8 cellular contexts compared by ENCODE assay signal in the genomic region with DNA sequence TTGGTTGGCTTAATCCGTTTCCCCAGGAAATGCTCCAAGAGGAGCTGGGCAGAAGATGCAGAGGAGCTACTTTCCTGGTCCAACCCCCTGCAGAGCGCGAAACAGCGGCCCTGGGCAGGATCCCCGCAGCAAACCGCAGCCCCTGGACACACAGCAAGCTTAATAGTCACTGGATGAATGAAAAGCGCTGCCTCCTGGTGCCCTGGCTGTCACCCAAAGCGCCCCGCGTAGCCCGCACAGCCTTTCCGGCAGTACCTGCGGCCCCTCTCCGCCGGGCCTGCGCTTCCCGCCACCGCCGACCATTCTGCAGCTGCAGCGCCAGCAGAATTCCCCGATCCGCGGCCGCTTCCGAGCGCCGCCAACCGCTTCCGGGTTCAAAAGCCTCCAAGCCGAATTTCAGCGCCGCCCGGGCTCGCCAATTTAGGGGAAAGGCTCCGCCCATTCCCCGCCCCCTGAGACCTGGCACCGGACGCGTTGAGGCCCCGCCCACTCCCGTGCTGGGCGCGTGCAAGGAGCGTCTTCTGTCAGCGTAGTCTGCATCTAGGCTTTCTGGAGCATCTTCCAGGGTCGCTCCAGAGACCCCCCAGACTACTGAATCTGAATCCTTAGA.
DNase-seq lines count a peak whose midpoint lies in the region; ATAC-seq and TF ChIP-seq lines count a peak whose summit lies in the region.

A gene (minus strand): TSS at position 370 of the 610 bp plus-strand sequence. CDS start 67 bp downstream, at position 303.

- peak; percentile 95 for ATAC-seq in GM19023 (IDR thresholded peaks at IDR 0.05; ENCODE audit: unreplicated experiment)
- ATAC-seq in HG03280 (IDR thresholded peaks at IDR 0.05; ENCODE audit: unreplicated experiment): peak; percentile 97
- peak; percentile 95 to 96 for ATAC-seq in activated CD4-positive, CD25-positive, alpha-beta regulatory T cell treated with anti-CD3 and anti-CD28 coated beads, Interleukin-2, amount 50 U/mL, for 24 hours

- DNase-seq in AG09309 (ENCODE audit: low read depth) (peak; percentile 25), NCI-H345 treated with DMSO at 0.1 percent for 48 hours (lab: John Stamatoyannopoulos, UW; ENCODE audit: unreplicated experiment) (peak; percentile 76), cerebellar cortex (ENCODE audit: low spot score) (peak; percentile 91), iris pigment epithelial cell (ENCODE audit: low read depth) (peak; percentile 79)
- peak; percentile 89 to 94 (median 94) for DNase-seq in stimulated activated CD4-positive, alpha-beta T cell treated with anti-CD3 and anti-CD28 coated beads, Interleukin-12 subunit alpha, Interleukin-12 subunit beta, amount 100 ng/mL, for 48 hours (ENCODE audit: low read depth in 2 of 3, low spot score in 1 of 3)

- TF ChIP-seq CTCF in AG09309 (IDR thresholded peaks at IDR 0.05; ENCODE audit: control insufficient read depth, insufficient read depth, low read depth, low read length, missing control alignments): no peak

- peak within 1 kb of the TSS; percentile 82 for H3K4me3 ChIP-seq in AG09309 (ENCODE audit: control insufficient read depth, low read depth, low read length)

Comparison
In these comparisons a context has a peak if more than half of its experiments do, and no peak if none do; other contexts are left out.
1. Peak in every context shown above with its lines: DNase-seq, ATAC-seq and H3K4me3 ChIP-seq.
2. DNase-seq: peak in every context shown above with its lines; median percentile 94 in stimulated activated CD4-positive, alpha-beta T cell treated with anti-CD3 and anti-CD28 coated beads, Interleukin-12 subunit alpha, Interleukin-12 subunit beta, amount 100 ng/mL, for 48 hours; 91 in cerebellar cortex; 79 in iris pigment epithelial cell; 76 in NCI-H345 treated with DMSO at 0.1 percent for 48 hours; 25 in AG09309.